ENCODE assay signal across 12 cellular contexts in the genomic region with DNA sequence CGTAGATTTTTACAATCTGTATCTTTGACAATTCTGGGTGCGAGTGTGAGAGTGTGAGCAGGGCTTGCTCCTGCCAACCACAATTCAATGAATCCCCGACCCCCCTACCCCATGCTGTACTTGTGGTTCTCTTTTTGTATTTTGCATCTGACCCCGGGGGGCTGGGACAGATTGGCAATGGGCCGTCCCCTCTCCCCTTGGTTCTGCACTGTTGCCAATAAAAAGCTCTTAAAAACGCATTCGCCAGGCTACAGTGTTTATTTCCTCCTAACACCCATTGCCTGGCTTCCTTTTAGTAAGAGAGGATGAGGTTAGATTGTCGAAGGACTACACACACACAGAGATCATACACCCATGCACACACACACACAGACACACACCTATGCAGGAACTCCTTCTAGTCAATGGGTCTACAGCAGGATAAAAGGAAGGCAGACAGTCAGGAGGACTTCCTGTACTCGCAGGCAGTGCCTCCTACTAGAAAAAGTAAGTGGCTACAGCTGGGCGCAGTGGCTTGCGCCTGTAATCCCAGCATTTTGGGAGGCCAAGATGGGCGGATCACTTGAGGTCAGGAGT. TPM values are rescaled to one million over a fixed set of nuclear protein-coding genes. Genes with fewer than 3 reads are reported as not detected.
A peak's percentile ranks its signal among the peaks of the same experiment; 100 is the strongest.
DNase-seq lines count a peak whose midpoint lies in the region; ATAC-seq and TF ChIP-seq lines count a peak whose summit lies in the region.
"Had no signal": no experiment of that assay in that cellular context is flagged by ENCODE, and none has a peak within 500 bp of the region (broad histone marks: within the 10 kb centered on the region; RNA-seq: fewer than 3 reads in every experiment).

No MANE protein-coding gene starts in this region.

- peaks cover 32% of the 10 kb centered on the region for H4K20me1 ChIP-seq in smooth muscle cell (ENCODE audit: low read depth)

- H3K4me1 Mint-ChIP-seq in activated CD8-positive, alpha-beta memory T cell treated with anti-CD3 and anti-CD28 coated beads, Interleukin-2, amount 10 ng/mL, durations not matched to agents 7 days and 5 days, result peaks cover 41% of the 10 kb centered on the region

- ATAC-seq in activated CD8-positive, alpha-beta memory T cell treated with anti-CD3 and anti-CD28 coated beads, Interleukin-2, amount 10 ng/mL, durations not matched to agents 7 days and 5 days, result peak; percentile 5
- ATAC-seq: activated naive CD8-positive, alpha-beta T cell treated with anti-CD3 and anti-CD28 coated beads, Interleukin-2, amount 50 U/mL, for 24 hours had no signal

- H3K9me3 Mint-ChIP-seq in activated CD8-positive, alpha-beta memory T cell treated with anti-CD3 and anti-CD28 coated beads, Interleukin-2, amount 10 ng/mL, durations not matched to agents 7 days and 5 days (ENCODE audit: low read depth), result no peaks in the 10 kb centered on the region
- H3K9me3 Mint-ChIP-seq: activated naive CD8-positive, alpha-beta T cell treated with anti-CD3 and anti-CD28 coated beads, Interleukin-2, amount 50 U/mL, for 24 hours had no signal

- POLR2A ChIA-PET in HEK293T (lab: Yijun Ruan, JAX), result interaction anchor here (1.5 kb wide), 1 partner anchor 10 kb away, joined by 4 read pairs; no protein-coding TSS in a partner anchor

- H3K4me3 ChIP-seq in smooth muscle cell, result no peak overlapping the region
- H3K4me3 ChIP-seq: suprapubic skin had no signal

- peaks cover 4% of the 10 kb centered on the region for H3F3A ChIP-seq in smooth muscle cell (ENCODE audit: low read depth)

- no peak overlapping the region for H3K9ac ChIP-seq in smooth muscle cell (ENCODE audit: low read depth)

- H3K27me3 ChIP-seq in smooth muscle cell (ENCODE audit: low read depth), result no peaks in the 10 kb centered on the region
- H3K27me3 ChIP-seq: suprapubic skin had no signal

- H3K27me3 Mint-ChIP-seq in activated CD8-positive, alpha-beta memory T cell treated with anti-CD3 and anti-CD28 coated beads, Interleukin-2, amount 10 ng/mL, durations not matched to agents 7 days and 5 days, result peaks cover 26% of the 10 kb centered on the region

- WGBS in smooth muscle cell (ENCODE audit: low lambda C conversion rate), result 85% methylated on average over 12 of the region's 12 CpGs

- no peaks in the 10 kb centered on the region for H3K9me3 ChIP-seq in smooth muscle cell (replicated peaks; ENCODE audit: low read depth)
- H3K9me3 ChIP-seq: suprapubic skin had no signal

- no peak overlapping the region for H3K4me2 ChIP-seq in smooth muscle cell

- H3K36me3 ChIP-seq in smooth muscle cell (ENCODE audit: low read depth), result peaks cover 8% of the 10 kb centered on the region

- no peak for TF ChIP-seq CTCF in smooth muscle cell (IDR thresholded peaks at IDR 0.05; ENCODE audit: borderline replicate concordance, insufficient read depth, poor library complexity, severe bottlenecking)

- CTCF ChIA-PET in activated CD8-positive, alpha-beta memory T cell treated with anti-CD3 and anti-CD28 coated beads, Interleukin-2, amount 10 ng/mL, durations not matched to agents 7 days and 5 days (lab: Charles Lee), result interaction anchor here (1.8 to 23.2 kb wide), 3 partner anchors 8 to 38 kb away, joined by 6 to 1113 read pairs (median 10); a partner anchor contains a TSS
- CTCF ChIA-PET in HEK293T (lab: Yijun Ruan, JAX), result no interaction called here

- no peaks in the 10 kb centered on the region for H3K36me3 Mint-ChIP-seq in activated CD8-positive, alpha-beta memory T cell treated with anti-CD3 and anti-CD28 coated beads, Interleukin-2, amount 10 ng/mL, durations not matched to agents 7 days and 5 days

- H3K79me2 ChIP-seq in smooth muscle cell (ENCODE audit: low read depth), result no peaks in the 10 kb centered on the region

- no peak overlapping the region for H2AFZ ChIP-seq in smooth muscle cell (ENCODE audit: low read depth)

- H3K27ac ChIP-seq in smooth muscle cell (ENCODE audit: low read depth), result no peak overlapping the region
- H3K27ac ChIP-seq: suprapubic skin had no signal

- no peak overlapping the region for H3K27ac Mint-ChIP-seq in activated CD8-positive, alpha-beta memory T cell treated with anti-CD3 and anti-CD28 coated beads, Interleukin-2, amount 10 ng/mL, durations not matched to agents 7 days and 5 days
- H3K27ac Mint-ChIP-seq: activated naive CD8-positive, alpha-beta T cell treated with anti-CD3 and anti-CD28 coated beads, Interleukin-2, amount 50 U/mL, for 24 hours had no signal

- H3K4me1 ChIP-seq in smooth muscle cell (ENCODE audit: low read depth), result no peaks in the 10 kb centered on the region

- no peak overlapping the region for H3K4me3 Mint-ChIP-seq in activated CD8-positive, alpha-beta memory T cell treated with anti-CD3 and anti-CD28 coated beads, Interleukin-2, amount 10 ng/mL, durations not matched to agents 7 days and 5 days
- H3K4me3 Mint-ChIP-seq: activated naive CD8-positive, alpha-beta T cell treated with anti-CD3 and anti-CD28 coated beads, Interleukin-2, amount 50 U/mL, for 24 hours had no signal

- DNase-seq in activated CD8-positive, alpha-beta memory T cell treated with anti-CD3 and anti-CD28 coated beads, Interleukin-2, amount 10 ng/mL, durations not matched to agents 7 days and 5 days, result no peak
- DNase-seq in activated CD8-positive, alpha-beta memory T cell treated with anti-CD3 and anti-CD28 coated beads, Interleukin-2, amount 50 U/mL, for 4 hours, result no peak
- DNase-seq in NCI-H69 (lab: John Stamatoyannopoulos, UW), result peak; percentile 61
- DNase-seq in fibroblast of gingiva (ENCODE audit: low read depth), result peak; percentile 54
- peak; percentile 57 for DNase-seq in smooth muscle cell (lab: John Stamatoyannopoulos, UW; ENCODE audit: unreplicated experiment)
- no peak for DNase-seq in AG08395 (ENCODE audit: low spot score)
- DNase-seq in cortex of kidney (lab: John Stamatoyannopoulos, UW), result no peak
- no peak for DNase-seq in HEK293T (ENCODE audit: extremely low spot score)
- DNase-seq: activated naive CD8-positive, alpha-beta T cell treated with anti-CD3 and anti-CD28 coated beads, Interleukin-2, amount 50 U/mL, for 24 hours; MV-4-11; occipital lobe had no signal

TF ChIP-seq in HEK293T, 16 proteins besides CTCF, POLR2A, EP300 and RAD21:
- TF ChIP-seq TARDBP (IDR thresholded peaks at IDR 0.05), result no peak
- no peak for TF ChIP-seq HDGF (IDR thresholded peaks at IDR 0.05; ENCODE audit: borderline replicate concordance)
- TF ChIP-seq FOXM1 (IDR thresholded peaks at IDR 0.05; ENCODE audit: borderline replicate concordance), result no peak
- no peak for TF ChIP-seq SP1 (IDR thresholded peaks at IDR 0.05)
- no peak for TF ChIP-seq FOXA1 (IDR thresholded peaks at IDR 0.05)
- no peak for TF ChIP-seq CTBP1 (IDR thresholded peaks at IDR 0.05; ENCODE audit: borderline replicate concordance)
- TF ChIP-seq SUZ12 (IDR thresholded peaks at IDR 0.05), result no peak
- TF ChIP-seq LEF1 (IDR thresholded peaks at IDR 0.05; ENCODE audit: borderline replicate concordance), result no peak
- TF ChIP-seq FOXK2 (IDR thresholded peaks at IDR 0.05), result no peak
- TF ChIP-seq ARNT (IDR thresholded peaks at IDR 0.05), result no peak
- TF ChIP-seq BHLHE40 (IDR thresholded peaks at IDR 0.05; ENCODE audit: borderline replicate concordance), result no peak
- TF ChIP-seq NFRKB (IDR thresholded peaks at IDR 0.05), result no peak
- no peak for TF ChIP-seq ZNF384 (IDR thresholded peaks at IDR 0.05)
- TF ChIP-seq, protein P1, sequence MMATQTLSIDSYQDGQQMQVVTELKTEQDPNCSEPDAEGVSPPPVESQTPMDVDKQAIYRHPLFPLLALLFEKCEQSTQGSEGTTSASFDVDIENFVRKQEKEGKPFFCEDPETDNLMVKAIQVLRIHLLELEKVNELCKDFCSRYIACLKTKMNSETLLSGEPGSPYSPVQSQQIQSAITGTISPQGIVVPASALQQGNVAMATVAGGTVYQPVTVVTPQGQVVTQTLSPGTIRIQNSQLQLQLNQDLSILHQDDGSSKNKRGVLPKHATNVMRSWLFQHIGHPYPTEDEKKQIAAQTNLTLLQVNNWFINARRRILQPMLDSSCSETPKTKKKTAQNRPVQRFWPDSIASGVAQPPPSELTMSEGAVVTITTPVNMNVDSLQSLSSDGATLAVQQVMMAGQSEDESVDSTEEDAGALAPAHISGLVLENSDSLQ (IDR thresholded peaks at IDR 0.05), result no peak
- no peak for TF ChIP-seq L3MBTL2 (conservative IDR thresholded peaks at IDR 0.05)
- no peak for TF ChIP-seq ELF4 (IDR thresholded peaks at IDR 0.05)

RNA-seq across cellular contexts. Expression of a gene that starts 7.2 kb away (rescaled TPM):
- 10 to 100 TPM in 1 of 2 experiments, 1 to 10 TPM in 1; 5.6 to 98.6 TPM for total RNA-seq in activated CD8-positive, alpha-beta memory T cell treated with anti-CD3 and anti-CD28 coated beads, Interleukin-2, amount 10 ng/mL, durations not matched to agents 7 days and 5 days
- total RNA-seq in smooth muscle cell, result 171 and 186 TPM in 2 replicates
- 178 and 299 TPM in 2 replicates for polyA plus RNA-seq in smooth muscle cell

RNA-seq across cellular contexts. Expression of a gene that starts 21.8 kb away (rescaled TPM):
- total RNA-seq in activated CD8-positive, alpha-beta memory T cell treated with anti-CD3 and anti-CD28 coated beads, Interleukin-2, amount 10 ng/mL, durations not matched to agents 7 days and 5 days, result 1 to 10 TPM; 3.1 to 4.3 TPM
- total RNA-seq in smooth muscle cell, result 6.3 and 20.5 TPM in 2 replicates
- 24.4 and 28.0 TPM in 2 replicates for polyA plus RNA-seq in smooth muscle cell

RNA-seq across cellular contexts. Expression of a gene that starts 23.2 kb away (rescaled TPM):
- total RNA-seq in activated CD8-positive, alpha-beta memory T cell treated with anti-CD3 and anti-CD28 coated beads, Interleukin-2, amount 10 ng/mL, durations not matched to agents 7 days and 5 days, result 1 to 10 TPM; 4.3 to 4.5 TPM
- 0.58 TPM in 1 of 2 replicates, not detected in the other for total RNA-seq in smooth muscle cell
- 0.16 and 1.3 TPM in 2 replicates for polyA plus RNA-seq in smooth muscle cell

RNA-seq across cellular contexts. Expression of a gene that starts 32.2 kb away (rescaled TPM):
- total RNA-seq in activated CD8-positive, alpha-beta memory T cell treated with anti-CD3 and anti-CD28 coated beads, Interleukin-2, amount 10 ng/mL, durations not matched to agents 7 days and 5 days, result 100 to 1,000 TPM; 223 to 308 TPM
- 75.8 and 83.8 TPM in 2 replicates for total RNA-seq in smooth muscle cell
- polyA plus RNA-seq in smooth muscle cell, result 73.6 and 107 TPM in 2 replicates

RNA-seq across cellular contexts. Expression of a gene that starts 51.3 kb away (rescaled TPM):
- total RNA-seq in activated CD8-positive, alpha-beta memory T cell treated with anti-CD3 and anti-CD28 coated beads, Interleukin-2, amount 10 ng/mL, durations not matched to agents 7 days and 5 days, result 10 to 100 TPM; 62.5 to 73.4 TPM
- 60.8 and 72.6 TPM in 2 replicates for total RNA-seq in smooth muscle cell
- 81.5 and 90.4 TPM in 2 replicates for polyA plus RNA-seq in smooth muscle cell

Comparison
In these comparisons a context has a peak if more than half of its experiments do, and no peak if none do; other contexts are left out.
1. DNase-seq: peak in NCI-H69 (single experiment), fibroblast of gingiva (single experiment) and smooth muscle cell (single experiment); none in activated CD8-positive, alpha-beta memory T cell treated with anti-CD3 and anti-CD28 coated beads, Interleukin-2, amount 10 ng/mL, durations not matched to agents 7 days and 5 days (single experiment), activated CD8-positive, alpha-beta memory T cell treated with anti-CD3 and anti-CD28 coated beads, Interleukin-2, amount 50 U/mL, for 4 hours (single experiment), AG08395 (single experiment), cortex of kidney (single experiment) and HEK293T (single experiment).